In genomic region chr17:40447148-40447644, GRCh38 we compare ENCODE assay signal across 1 cellular context.
A peak's percentile ranks its signal among the peaks of the same experiment; 100 is the strongest.
TF ChIP-seq lines count a peak whose summit lies in the region.

No MANE protein-coding gene starts in this region.

TF ChIP-seq in liver, 16 proteins besides CTCF, POLR2A, EP300 and RAD21 (continued from another document):
- TF ChIP-seq ZBTB33 (IDR thresholded peaks at IDR 0.05) (peak; percentile 76), FOXA2 (IDR thresholded peaks at IDR 0.05) (peak; percentile 45), EGR1 (IDR thresholded peaks at IDR 0.05; ENCODE audit: low read depth in 2 of 2) (peak in 1 of 2 donors; percentile 58), HNF4A (conservative IDR thresholded peaks at IDR 0.05) (peak; percentile 56 to 86), HNF4G (IDR thresholded peaks at IDR 0.05) (peak; percentile 8), RXRA (IDR thresholded peaks at IDR 0.05) (peak; percentile 88 to 97), TAF1 (conservative IDR thresholded peaks at IDR 0.05) (peak; percentile 94)
